Comparison of ENCODE assay signal across 8 cellular contexts in genomic region chr10:27354100-27354499, GRCh38.
DNase-seq lines count a peak whose midpoint lies in the region; ATAC-seq and TF ChIP-seq lines count a peak whose summit lies in the region.
"Not testable (repeated sequence)": the region's sequence is repeated elsewhere in the genome, so short reads cannot be mapped to it uniquely, and the experiment has no call there.

No MANE protein-coding gene starts in this region.

- not testable (repeated sequence) for H3K27me3 Mint-ChIP-seq in IgD-negative memory B cell; activated CD4-positive, alpha-beta T cell treated with anti-CD3 and anti-CD28 coated beads, Interleukin-2, amount 10 ng/mL, durations not matched to agents 24 days and 14 days; dendritic cell treated with granulocyte-macrophage colony-stimulating factor and Interleukin-4, amounts not matched to agents 40 ng/mL and 50 ng/mL, for 4 days; nephron progenitor cell (ENCODE audit: low read depth, poor library complexity)

- H3K9me3 Mint-ChIP-seq in IgD-negative memory B cell; activated CD4-positive, alpha-beta T cell treated with anti-CD3 and anti-CD28 coated beads, Interleukin-2, amount 10 ng/mL, durations not matched to agents 24 days and 14 days; dendritic cell treated with granulocyte-macrophage colony-stimulating factor and Interleukin-4, amounts not matched to agents 40 ng/mL and 50 ng/mL, for 4 days; nephron progenitor cell: not testable (repeated sequence)

- peak overlapping the region in 3 of 4 donors; percentile 58 to 85 (median 85) for H3K4me3 Mint-ChIP-seq in IgD-negative memory B cell
- peak overlapping the region; percentile 24 for H3K4me3 Mint-ChIP-seq in activated CD4-positive, alpha-beta T cell treated with anti-CD3 and anti-CD28 coated beads, Interleukin-2, amount 10 ng/mL, durations not matched to agents 24 days and 14 days
- not testable (repeated sequence) for H3K4me3 Mint-ChIP-seq in dendritic cell treated with granulocyte-macrophage colony-stimulating factor and Interleukin-4, amounts not matched to agents 40 ng/mL and 50 ng/mL, for 4 days; nephron progenitor cell

- peak; percentile 16 for DNase-seq in GM12865 (ENCODE audit: low read depth)
- peak; percentile 44 for DNase-seq in activated CD4-positive, alpha-beta T cell treated with anti-CD3 and anti-CD28 coated beads, Interleukin-2, amount 10 ng/mL, durations not matched to agents 24 days and 14 days
- DNase-seq in nephron progenitor cell: not testable (repeated sequence)

- peak overlapping the region; percentile 4; the same call in 1 of the 2 replicates for H3K4me3 ChIP-seq in GM12865 (ENCODE audit: low read depth, low read length)

- peak overlapping the region in 1 of 3 donors; percentile 89 for H3K27ac Mint-ChIP-seq in IgD-negative memory B cell
- H3K27ac Mint-ChIP-seq in activated CD4-positive, alpha-beta T cell treated with anti-CD3 and anti-CD28 coated beads, Interleukin-2, amount 10 ng/mL, durations not matched to agents 24 days and 14 days: not testable (repeated sequence)
- H3K27ac Mint-ChIP-seq in dendritic cell treated with granulocyte-macrophage colony-stimulating factor and Interleukin-4, amounts not matched to agents 40 ng/mL and 50 ng/mL, for 4 days: peak overlapping the region; percentile 74
- H3K27ac Mint-ChIP-seq in nephron progenitor cell: peak overlapping the region; percentile 70

- intact Hi-C loops in activated CD4-positive, alpha-beta T cell treated with anti-CD3 and anti-CD28 coated beads, Interleukin-2, amount 10 ng/mL, durations not matched to agents 24 days and 14 days (cut with micrococcal nuclease); dendritic cell treated with granulocyte-macrophage colony-stimulating factor and Interleukin-4, amounts not matched to agents 40 ng/mL and 50 ng/mL, for 4 days (cut with micrococcal nuclease): not testable (repeated sequence)

- H3K36me3 Mint-ChIP-seq in IgD-negative memory B cell; activated CD4-positive, alpha-beta T cell treated with anti-CD3 and anti-CD28 coated beads, Interleukin-2, amount 10 ng/mL, durations not matched to agents 24 days and 14 days (ENCODE audit: low read depth); dendritic cell treated with granulocyte-macrophage colony-stimulating factor and Interleukin-4, amounts not matched to agents 40 ng/mL and 50 ng/mL, for 4 days (ENCODE audit: low read depth); nephron progenitor cell (ENCODE audit: low read depth): not testable (repeated sequence)

- ATAC-seq in GM19351 (IDR thresholded peaks at IDR 0.05; ENCODE audit: unreplicated experiment): peak; percentile 25
- peak; percentile 8 for ATAC-seq in GM21786 (IDR thresholded peaks at IDR 0.05; ENCODE audit: unreplicated experiment)
- ATAC-seq in HG02981 (IDR thresholded peaks at IDR 0.05; ENCODE audit: unreplicated experiment): peak; percentile 16

- not testable (repeated sequence) for TF ChIP-seq CTCF in GM12865 (IDR thresholded peaks at IDR 0.05; ENCODE audit: insufficient read depth, low read depth, low read length, missing control alignments); nephron progenitor cell (IDR thresholded peaks at IDR 0.05)

- H3K4me1 Mint-ChIP-seq in IgD-negative memory B cell (peaks cover 8 to 21% (median 11%) of the 10 kb centered on the region in 3 donors), nephron progenitor cell (peaks cover 10% of the 10 kb centered on the region)
- H3K4me1 Mint-ChIP-seq in activated CD4-positive, alpha-beta T cell treated with anti-CD3 and anti-CD28 coated beads, Interleukin-2, amount 10 ng/mL, durations not matched to agents 24 days and 14 days: not testable (repeated sequence)
- peaks cover 18% of the 10 kb centered on the region for H3K4me1 Mint-ChIP-seq in dendritic cell treated with granulocyte-macrophage colony-stimulating factor and Interleukin-4, amounts not matched to agents 40 ng/mL and 50 ng/mL, for 4 days (ENCODE audit: low read depth)
